In the genomic region with DNA sequence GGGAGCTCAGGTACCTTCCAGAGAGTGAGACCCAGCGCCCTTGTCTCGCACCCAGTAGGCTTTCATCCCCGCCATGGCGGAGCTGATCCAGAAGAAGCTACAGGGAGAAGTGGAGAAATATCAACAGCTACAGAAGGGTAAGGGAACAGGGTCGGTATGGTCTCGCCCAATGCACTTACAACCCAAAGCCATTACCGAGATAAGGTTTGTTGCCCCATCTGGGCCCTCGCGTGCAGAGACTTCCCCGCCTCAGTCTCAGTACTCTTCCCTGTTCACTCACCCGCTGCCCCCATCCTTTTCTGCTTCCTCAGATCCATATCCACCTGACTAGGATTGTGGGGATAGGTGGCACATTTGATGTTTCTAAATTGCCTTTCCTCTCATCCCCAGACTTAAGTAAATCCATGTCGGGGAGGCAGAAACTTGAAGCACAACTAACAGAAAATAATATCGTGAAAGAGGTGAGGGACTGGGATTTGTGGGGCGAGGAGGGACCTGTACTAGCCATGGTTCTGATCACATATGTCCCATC, we compare ENCODE assay signal across 8 cellular contexts. TPM values are rescaled to one million over a fixed set of nuclear protein-coding genes. Genes with fewer than 3 reads are reported as not detected.
DNase-seq lines count a peak whose midpoint lies in the region; ATAC-seq and TF ChIP-seq lines count a peak whose summit lies in the region.

No MANE protein-coding gene starts in this region.

- H3K27me3 Mint-ChIP-seq in naive B cell, result no peaks in the 10 kb centered on the region

- no peak for DNase-seq in Jurkat, Clone E6-1 (ENCODE audit: low read depth, low spot score)
- DNase-seq in choroid plexus epithelial cell (ENCODE audit: low read depth), result no peak
- DNase-seq in naive B cell, result no peak
- no peak for DNase-seq in GM13977 (ENCODE audit: low spot score)
- DNase-seq in cerebellar nuclear complex (lab: John Stamatoyannopoulos, UW), result no peak
- DNase-seq in NCI-H82 treated with DMSO at 0.1 percent for 48 hours (lab: John Stamatoyannopoulos, UW; ENCODE audit: unreplicated experiment), result no peak

- peak; percentile 16 for ATAC-seq in GM19035 (IDR thresholded peaks at IDR 0.05; ENCODE audit: unreplicated experiment)
- ATAC-seq in naive B cell (ENCODE audit: low read depth in 2 of 2), result peak in 1 of 2 donors; percentile 5
- no peak for ATAC-seq in GM21619 (IDR thresholded peaks at IDR 0.05; ENCODE audit: unreplicated experiment)

- H3K4me3 Mint-ChIP-seq in naive B cell, result peak overlapping the region; percentile 93 to 100 (median 98)

- H3K27ac Mint-ChIP-seq in naive B cell, result peak overlapping the region; percentile 88 to 98 (median 96)

- H3K9me3 Mint-ChIP-seq in naive B cell, result no peaks in the 10 kb centered on the region

- H3K4me1 Mint-ChIP-seq in naive B cell, result peaks cover 40 to 62% (median 56%) of the 10 kb centered on the region in 3 donors

- peaks cover 5 to 11% of the 10 kb centered on the region in 2 donors for H3K36me3 Mint-ChIP-seq in naive B cell

- TF ChIP-seq CTCF in choroid plexus epithelial cell (conservative IDR thresholded peaks at IDR 0.05; ENCODE audit: low read depth, low read length) (no peak), GM13977 (IDR thresholded peaks at IDR 0.05; ENCODE audit: extremely low read depth, insufficient read depth, missing control alignments) (no peak)

- in situ Hi-C loops in GM13977 (cut with MboI; ENCODE audit: low pct_unique_long_range_greater_than_20kb, low sequenced_read_pairs, unreplicated experiment), result no loop called here

- peak overlapping the region; percentile 96 for H3K4me3 ChIP-seq in Jurkat, Clone E6-1 (ENCODE audit: low read length)
- H3K4me3 ChIP-seq in choroid plexus epithelial cell (ENCODE audit: low read depth, low read length), result peak overlapping the region; percentile 87

RNA-seq across cellular contexts. Expression of a gene that starts 0.4 kb away (rescaled TPM):
- polyA plus RNA-seq in Jurkat, Clone E6-1 (2012; ENCODE audit: insufficient read depth, insufficient read length), result 218 TPM
- polyA plus RNA-seq in naive B cell (ENCODE audit: low read depth in 6 of 6), result 10 to 100 TPM; 29.4 to 47.8 (median 41.3) TPM

RNA-seq across cellular contexts. Expression of a gene that starts 0.8 kb away (rescaled TPM):
- polyA plus RNA-seq in Jurkat, Clone E6-1 (2012; ENCODE audit: insufficient read depth, insufficient read length), result 117 TPM
- 10 to 100 TPM; 50.5 to 78.0 (median 59.3) TPM for polyA plus RNA-seq in naive B cell (ENCODE audit: low read depth in 6 of 6)

RNA-seq across cellular contexts. Expression of a gene that starts 8.9 kb away (rescaled TPM):
- polyA plus RNA-seq in Jurkat, Clone E6-1 (2012; ENCODE audit: insufficient read depth, insufficient read length), result 26.3 TPM
- polyA plus RNA-seq in naive B cell (ENCODE audit: low read depth in 6 of 6), result 10 to 100 TPM; 15.5 to 39.0 (median 17.2) TPM

RNA-seq across cellular contexts. Expression of a gene that starts 12.9 kb away (rescaled TPM):
- polyA plus RNA-seq in Jurkat, Clone E6-1 (2012; ENCODE audit: insufficient read depth, insufficient read length), result 6.0 TPM
- 10 to 100 TPM; 18.3 to 31.6 (median 22.2) TPM for polyA plus RNA-seq in naive B cell (ENCODE audit: low read depth in 6 of 6)

RNA-seq across cellular contexts. Expression of a gene that starts 18.0 kb away (rescaled TPM):
- 4,737 TPM for polyA plus RNA-seq in Jurkat, Clone E6-1 (2012; ENCODE audit: insufficient read depth, insufficient read length)
- polyA plus RNA-seq in naive B cell (ENCODE audit: low read depth in 6 of 6), result over 10,000 TPM in 1 of 6 donors, 1,000 to 10,000 TPM in 5; 6,561 to 10,092 (median 8,290) TPM
